1 cellular context compared by ENCODE assay signal in the genomic region with DNA sequence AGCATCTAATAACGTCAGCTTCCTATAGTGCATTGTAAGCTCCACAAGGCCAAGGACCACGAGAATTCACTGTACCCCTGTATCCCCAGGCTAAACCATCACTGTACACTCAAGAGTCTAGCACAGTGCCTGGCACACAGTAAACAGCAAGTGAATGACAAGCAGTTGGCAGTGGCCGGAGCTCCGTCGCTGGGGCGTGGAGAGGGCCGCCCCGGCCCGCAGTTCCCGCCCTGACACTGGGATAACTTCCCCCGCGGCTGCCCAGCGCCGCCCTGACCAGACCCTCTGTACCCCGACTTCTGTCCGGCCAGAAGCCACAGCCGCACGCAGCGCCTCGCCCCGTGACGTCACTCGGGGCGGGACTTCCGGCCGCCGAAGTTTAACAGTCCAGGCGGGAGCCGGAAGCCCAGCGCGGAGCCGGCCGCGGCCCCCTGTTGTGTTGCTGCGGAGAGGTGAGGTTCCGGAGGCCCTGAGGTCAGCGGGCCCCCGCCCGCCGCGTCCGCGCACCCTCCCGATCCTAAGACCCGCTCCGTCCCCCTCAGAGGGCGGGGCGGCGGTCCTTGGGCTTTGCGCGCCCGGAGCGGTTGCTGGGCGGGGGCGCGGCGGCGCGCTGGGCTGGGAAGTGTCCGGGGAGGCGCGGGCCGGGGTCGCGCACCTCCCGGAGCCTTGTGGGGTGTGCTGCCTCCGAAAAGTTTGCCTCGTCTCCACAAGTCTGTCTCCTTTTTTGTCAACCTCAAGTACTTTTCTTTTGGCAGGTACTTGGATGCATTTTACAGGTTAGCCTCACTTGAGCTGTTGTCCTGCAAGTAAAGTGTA.
TF ChIP-seq lines count a peak whose summit lies in the region.

A gene with protein sequence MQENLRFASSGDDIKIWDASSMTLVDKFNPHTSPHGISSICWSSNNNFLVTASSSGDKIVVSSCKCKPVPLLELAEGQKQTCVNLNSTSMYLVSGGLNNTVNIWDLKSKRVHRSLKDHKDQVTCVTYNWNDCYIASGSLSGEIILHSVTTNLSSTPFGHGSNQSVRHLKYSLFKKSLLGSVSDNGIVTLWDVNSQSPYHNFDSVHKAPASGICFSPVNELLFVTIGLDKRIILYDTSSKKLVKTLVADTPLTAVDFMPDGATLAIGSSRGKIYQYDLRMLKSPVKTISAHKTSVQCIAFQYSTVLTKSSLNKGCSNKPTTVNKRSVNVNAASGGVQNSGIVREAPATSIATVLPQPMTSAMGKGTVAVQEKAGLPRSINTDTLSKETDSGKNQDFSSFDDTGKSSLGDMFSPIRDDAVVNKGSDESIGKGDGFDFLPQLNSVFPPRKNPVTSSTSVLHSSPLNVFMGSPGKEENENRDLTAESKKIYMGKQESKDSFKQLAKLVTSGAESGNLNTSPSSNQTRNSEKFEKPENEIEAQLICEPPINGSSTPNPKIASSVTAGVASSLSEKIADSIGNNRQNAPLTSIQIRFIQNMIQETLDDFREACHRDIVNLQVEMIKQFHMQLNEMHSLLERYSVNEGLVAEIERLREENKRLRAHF (plus strand): TSS at position 409 of the 816 bp plus-strand sequence. CDS start 2,503 bp downstream, outside the sequence.

TF ChIP-seq in K562, 482 proteins besides CTCF, POLR2A, EP300 and RAD21 (continued from another document and continues in another):
- TF ChIP-seq, protein P1, sequence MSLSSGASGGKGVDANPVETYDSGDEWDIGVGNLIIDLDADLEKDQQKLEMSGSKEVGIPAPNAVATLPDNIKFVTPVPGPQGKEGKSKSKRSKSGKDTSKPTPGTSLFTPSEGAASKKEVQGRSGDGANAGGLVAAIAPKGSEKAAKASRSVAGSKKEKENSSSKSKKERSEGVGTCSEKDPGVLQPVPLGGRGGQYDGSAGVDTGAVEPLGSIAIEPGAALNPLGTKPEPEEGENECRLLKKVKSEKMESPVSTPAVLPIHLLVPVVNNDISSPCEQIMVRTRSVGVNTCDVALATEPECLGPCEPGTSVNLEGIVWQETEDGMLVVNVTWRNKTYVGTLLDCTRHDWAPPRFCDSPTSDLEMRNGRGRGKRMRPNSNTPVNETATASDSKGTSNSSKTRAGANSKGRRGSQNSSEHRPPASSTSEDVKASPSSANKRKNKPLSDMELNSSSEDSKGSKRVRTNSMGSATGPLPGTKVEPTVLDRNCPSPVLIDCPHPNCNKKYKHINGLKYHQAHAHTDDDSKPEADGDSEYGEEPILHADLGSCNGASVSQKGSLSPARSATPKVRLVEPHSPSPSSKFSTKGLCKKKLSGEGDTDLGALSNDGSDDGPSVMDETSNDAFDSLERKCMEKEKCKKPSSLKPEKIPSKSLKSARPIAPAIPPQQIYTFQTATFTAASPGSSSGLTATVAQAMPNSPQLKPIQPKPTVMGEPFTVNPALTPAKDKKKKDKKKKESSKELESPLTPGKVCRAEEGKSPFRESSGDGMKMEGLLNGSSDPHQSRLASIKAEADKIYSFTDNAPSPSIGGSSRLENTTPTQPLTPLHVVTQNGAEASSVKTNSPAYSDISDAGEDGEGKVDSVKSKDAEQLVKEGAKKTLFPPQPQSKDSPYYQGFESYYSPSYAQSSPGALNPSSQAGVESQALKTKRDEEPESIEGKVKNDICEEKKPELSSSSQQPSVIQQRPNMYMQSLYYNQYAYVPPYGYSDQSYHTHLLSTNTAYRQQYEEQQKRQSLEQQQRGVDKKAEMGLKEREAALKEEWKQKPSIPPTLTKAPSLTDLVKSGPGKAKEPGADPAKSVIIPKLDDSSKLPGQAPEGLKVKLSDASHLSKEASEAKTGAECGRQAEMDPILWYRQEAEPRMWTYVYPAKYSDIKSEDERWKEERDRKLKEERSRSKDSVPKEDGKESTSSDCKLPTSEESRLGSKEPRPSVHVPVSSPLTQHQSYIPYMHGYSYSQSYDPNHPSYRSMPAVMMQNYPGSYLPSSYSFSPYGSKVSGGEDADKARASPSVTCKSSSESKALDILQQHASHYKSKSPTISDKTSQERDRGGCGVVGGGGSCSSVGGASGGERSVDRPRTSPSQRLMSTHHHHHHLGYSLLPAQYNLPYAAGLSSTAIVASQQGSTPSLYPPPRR (CRISPR knock-in tag; IDR thresholded peaks at IDR 0.05; ENCODE audit: borderline replicate concordance): 0 out of 2 replicates have a peak, but pooled peaks have one; percentile 60
- no peak for TF ChIP-seq SREBF1 (IDR thresholded peaks at IDR 0.05; ENCODE audit: borderline replicate concordance, low read depth, low read length)
- no peak for TF ChIP-seq ZNF76 (CRISPR knock-in tag; IDR thresholded peaks at IDR 0.05; ENCODE audit: borderline replicate concordance)
- peak; percentile 39; the same call in 1 of the 2 replicates for TF ChIP-seq NR2C1 (IDR thresholded peaks at IDR 0.05)
- peak; percentile 50; the same call in 1 of the 2 replicates for TF ChIP-seq NR2C1 (tag; IDR thresholded peaks at IDR 0.05)
- peak; percentile 91 for TF ChIP-seq ZNF12 (CRISPR knock-in tag; IDR thresholded peaks at IDR 0.05)
- peak; percentile 75 for TF ChIP-seq FUS (optimal IDR thresholded peaks at IDR 0.05; ENCODE audit: low read depth, low read length)
- TF ChIP-seq RCOR1 (IDR thresholded peaks at IDR 0.05; ENCODE audit: borderline replicate concordance in 1 of 2, low read depth in 2 of 2, low read length in 2 of 2): peak in 1 of 2 experiments; percentile 79; a peak in 2 of 4 replicates
- no peak for TF ChIP-seq ZBTB17 (CRISPR knock-in tag; IDR thresholded peaks at IDR 0.05)
- peak; percentile 93 for TF ChIP-seq ADNP (tag; IDR thresholded peaks at IDR 0.05)
- TF ChIP-seq DDX20 (tag; IDR thresholded peaks at IDR 0.05; ENCODE audit: low read depth): no peak
- TF ChIP-seq, protein P2, sequence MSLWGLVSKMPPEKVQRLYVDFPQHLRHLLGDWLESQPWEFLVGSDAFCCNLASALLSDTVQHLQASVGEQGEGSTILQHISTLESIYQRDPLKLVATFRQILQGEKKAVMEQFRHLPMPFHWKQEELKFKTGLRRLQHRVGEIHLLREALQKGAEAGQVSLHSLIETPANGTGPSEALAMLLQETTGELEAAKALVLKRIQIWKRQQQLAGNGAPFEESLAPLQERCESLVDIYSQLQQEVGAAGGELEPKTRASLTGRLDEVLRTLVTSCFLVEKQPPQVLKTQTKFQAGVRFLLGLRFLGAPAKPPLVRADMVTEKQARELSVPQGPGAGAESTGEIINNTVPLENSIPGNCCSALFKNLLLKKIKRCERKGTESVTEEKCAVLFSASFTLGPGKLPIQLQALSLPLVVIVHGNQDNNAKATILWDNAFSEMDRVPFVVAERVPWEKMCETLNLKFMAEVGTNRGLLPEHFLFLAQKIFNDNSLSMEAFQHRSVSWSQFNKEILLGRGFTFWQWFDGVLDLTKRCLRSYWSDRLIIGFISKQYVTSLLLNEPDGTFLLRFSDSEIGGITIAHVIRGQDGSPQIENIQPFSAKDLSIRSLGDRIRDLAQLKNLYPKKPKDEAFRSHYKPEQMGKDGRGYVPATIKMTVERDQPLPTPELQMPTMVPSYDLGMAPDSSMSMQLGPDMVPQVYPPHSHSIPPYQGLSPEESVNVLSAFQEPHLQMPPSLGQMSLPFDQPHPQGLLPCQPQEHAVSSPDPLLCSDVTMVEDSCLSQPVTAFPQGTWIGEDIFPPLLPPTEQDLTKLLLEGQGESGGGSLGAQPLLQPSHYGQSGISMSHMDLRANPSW (CRISPR knock-in tag; IDR thresholded peaks at IDR 0.05): peak; percentile 71; the same call in 1 of the 2 replicates
- no peak for TF ChIP-seq ERF (CRISPR knock-in tag; IDR thresholded peaks at IDR 0.05)
- no peak for TF ChIP-seq PURB (CRISPR knock-in tag; IDR thresholded peaks at IDR 0.05; ENCODE audit: low read depth)
- peak; percentile 80 for TF ChIP-seq JUND (IDR thresholded peaks at IDR 0.05; ENCODE audit: borderline replicate concordance, low read depth, low read length)
- peak; percentile 77; the same call in 2 of the 3 replicates for TF ChIP-seq JUND (tag; IDR thresholded peaks at IDR 0.05; ENCODE audit: borderline replicate concordance, low read depth, low read length)
- TF ChIP-seq, protein P3, sequence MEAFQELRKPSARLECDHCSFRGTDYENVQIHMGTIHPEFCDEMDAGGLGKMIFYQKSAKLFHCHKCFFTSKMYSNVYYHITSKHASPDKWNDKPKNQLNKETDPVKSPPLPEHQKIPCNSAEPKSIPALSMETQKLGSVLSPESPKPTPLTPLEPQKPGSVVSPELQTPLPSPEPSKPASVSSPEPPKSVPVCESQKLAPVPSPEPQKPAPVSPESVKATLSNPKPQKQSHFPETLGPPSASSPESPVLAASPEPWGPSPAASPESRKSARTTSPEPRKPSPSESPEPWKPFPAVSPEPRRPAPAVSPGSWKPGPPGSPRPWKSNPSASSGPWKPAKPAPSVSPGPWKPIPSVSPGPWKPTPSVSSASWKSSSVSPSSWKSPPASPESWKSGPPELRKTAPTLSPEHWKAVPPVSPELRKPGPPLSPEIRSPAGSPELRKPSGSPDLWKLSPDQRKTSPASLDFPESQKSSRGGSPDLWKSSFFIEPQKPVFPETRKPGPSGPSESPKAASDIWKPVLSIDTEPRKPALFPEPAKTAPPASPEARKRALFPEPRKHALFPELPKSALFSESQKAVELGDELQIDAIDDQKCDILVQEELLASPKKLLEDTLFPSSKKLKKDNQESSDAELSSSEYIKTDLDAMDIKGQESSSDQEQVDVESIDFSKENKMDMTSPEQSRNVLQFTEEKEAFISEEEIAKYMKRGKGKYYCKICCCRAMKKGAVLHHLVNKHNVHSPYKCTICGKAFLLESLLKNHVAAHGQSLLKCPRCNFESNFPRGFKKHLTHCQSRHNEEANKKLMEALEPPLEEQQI (IDR thresholded peaks at IDR 0.05): peak; percentile 73; the same call in 1 of the 2 replicates
- peak; percentile 95 for TF ChIP-seq RBBP5 (IDR thresholded peaks at IDR 0.05; ENCODE audit: borderline replicate concordance, insufficient read depth, low read length, poor library complexity, severe bottlenecking)
- TF ChIP-seq, protein P4, sequence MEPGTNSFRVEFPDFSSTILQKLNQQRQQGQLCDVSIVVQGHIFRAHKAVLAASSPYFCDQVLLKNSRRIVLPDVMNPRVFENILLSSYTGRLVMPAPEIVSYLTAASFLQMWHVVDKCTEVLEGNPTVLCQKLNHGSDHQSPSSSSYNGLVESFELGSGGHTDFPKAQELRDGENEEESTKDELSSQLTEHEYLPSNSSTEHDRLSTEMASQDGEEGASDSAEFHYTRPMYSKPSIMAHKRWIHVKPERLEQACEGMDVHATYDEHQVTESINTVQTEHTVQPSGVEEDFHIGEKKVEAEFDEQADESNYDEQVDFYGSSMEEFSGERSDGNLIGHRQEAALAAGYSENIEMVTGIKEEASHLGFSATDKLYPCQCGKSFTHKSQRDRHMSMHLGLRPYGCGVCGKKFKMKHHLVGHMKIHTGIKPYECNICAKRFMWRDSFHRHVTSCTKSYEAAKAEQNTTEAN (CRISPR knock-in tag; IDR thresholded peaks at IDR 0.05): no peak
- 0 out of 2 replicates have a peak, but pooled peaks have one; percentile 14 for TF ChIP-seq NCOA1 (IDR thresholded peaks at IDR 0.05; ENCODE audit: low read depth)
- TF ChIP-seq, protein P5, sequence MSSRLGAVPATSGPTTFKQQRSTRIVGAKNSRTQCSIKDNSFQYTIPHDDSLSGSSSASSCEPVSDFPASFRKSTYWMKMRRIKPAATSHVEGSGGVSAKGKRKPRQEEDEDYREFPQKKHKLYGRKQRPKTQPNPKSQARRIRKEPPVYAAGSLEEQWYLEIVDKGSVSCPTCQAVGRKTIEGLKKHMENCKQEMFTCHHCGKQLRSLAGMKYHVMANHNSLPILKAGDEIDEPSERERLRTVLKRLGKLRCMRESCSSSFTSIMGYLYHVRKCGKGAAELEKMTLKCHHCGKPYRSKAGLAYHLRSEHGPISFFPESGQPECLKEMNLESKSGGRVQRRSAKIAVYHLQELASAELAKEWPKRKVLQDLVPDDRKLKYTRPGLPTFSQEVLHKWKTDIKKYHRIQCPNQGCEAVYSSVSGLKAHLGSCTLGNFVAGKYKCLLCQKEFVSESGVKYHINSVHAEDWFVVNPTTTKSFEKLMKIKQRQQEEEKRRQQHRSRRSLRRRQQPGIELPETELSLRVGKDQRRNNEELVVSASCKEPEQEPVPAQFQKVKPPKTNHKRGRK (tag; IDR thresholded peaks at IDR 0.05): no peak
- TF ChIP-seq, protein P6, sequence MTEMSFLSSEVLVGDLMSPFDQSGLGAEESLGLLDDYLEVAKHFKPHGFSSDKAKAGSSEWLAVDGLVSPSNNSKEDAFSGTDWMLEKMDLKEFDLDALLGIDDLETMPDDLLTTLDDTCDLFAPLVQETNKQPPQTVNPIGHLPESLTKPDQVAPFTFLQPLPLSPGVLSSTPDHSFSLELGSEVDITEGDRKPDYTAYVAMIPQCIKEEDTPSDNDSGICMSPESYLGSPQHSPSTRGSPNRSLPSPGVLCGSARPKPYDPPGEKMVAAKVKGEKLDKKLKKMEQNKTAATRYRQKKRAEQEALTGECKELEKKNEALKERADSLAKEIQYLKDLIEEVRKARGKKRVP (CRISPR knock-in tag; IDR thresholded peaks at IDR 0.05): no peak
- TF ChIP-seq NRF1 (conservative IDR thresholded peaks at IDR 0.05 in 1 of 2, IDR thresholded peaks at IDR 0.05 in 1 of 2): peak in 1 of 2 experiments; percentile 77
- peak; percentile 86; the same call in 1 of the 2 replicates for TF ChIP-seq HDAC2 (IDR thresholded peaks at IDR 0.05)
- TF ChIP-seq ZNF3 (CRISPR knock-in tag; IDR thresholded peaks at IDR 0.05): peak; percentile 98
- no peak for TF ChIP-seq MAFG (tag; conservative IDR thresholded peaks at IDR 0.05)
- TF ChIP-seq MEF2A (IDR thresholded peaks at IDR 0.05; ENCODE audit: control insufficient read depth, low read depth, low read length): no peak
- TF ChIP-seq, protein P7, sequence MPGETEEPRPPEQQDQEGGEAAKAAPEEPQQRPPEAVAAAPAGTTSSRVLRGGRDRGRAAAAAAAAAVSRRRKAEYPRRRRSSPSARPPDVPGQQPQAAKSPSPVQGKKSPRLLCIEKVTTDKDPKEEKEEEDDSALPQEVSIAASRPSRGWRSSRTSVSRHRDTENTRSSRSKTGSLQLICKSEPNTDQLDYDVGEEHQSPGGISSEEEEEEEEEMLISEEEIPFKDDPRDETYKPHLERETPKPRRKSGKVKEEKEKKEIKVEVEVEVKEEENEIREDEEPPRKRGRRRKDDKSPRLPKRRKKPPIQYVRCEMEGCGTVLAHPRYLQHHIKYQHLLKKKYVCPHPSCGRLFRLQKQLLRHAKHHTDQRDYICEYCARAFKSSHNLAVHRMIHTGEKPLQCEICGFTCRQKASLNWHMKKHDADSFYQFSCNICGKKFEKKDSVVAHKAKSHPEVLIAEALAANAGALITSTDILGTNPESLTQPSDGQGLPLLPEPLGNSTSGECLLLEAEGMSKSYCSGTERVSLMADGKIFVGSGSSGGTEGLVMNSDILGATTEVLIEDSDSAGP (CRISPR knock-in tag; IDR thresholded peaks at IDR 0.05): no peak
- no peak for TF ChIP-seq SMAD1 (IDR thresholded peaks at IDR 0.05; ENCODE audit: low read depth, low read length, partially characterized antibody)
- peak; percentile 13; the same call in 1 of the 2 replicates for TF ChIP-seq RFX5 (IDR thresholded peaks at IDR 0.05; ENCODE audit: low read depth, low read length)
- TF ChIP-seq EP400 (IDR thresholded peaks at IDR 0.05): peak; percentile 70
- no peak for TF ChIP-seq NCOA2 (IDR thresholded peaks at IDR 0.05; ENCODE audit: partially characterized antibody in 2 of 2)
- no peak for TF ChIP-seq ZNF785 (CRISPR knock-in tag; IDR thresholded peaks at IDR 0.05)
- no peak for TF ChIP-seq SMAD3 (CRISPR knock-in tag; conservative IDR thresholded peaks at IDR 0.05)
- TF ChIP-seq NFXL1 (CRISPR knock-in tag; IDR thresholded peaks at IDR 0.05): no peak
- no peak for TF ChIP-seq XRCC3 (IDR thresholded peaks at IDR 0.05)
- TF ChIP-seq SP1 (CRISPR knock-in tag; IDR thresholded peaks at IDR 0.05): peak; percentile 58; the same call in 1 of the 2 replicates
- no peak for TF ChIP-seq CBX5 (IDR thresholded peaks at IDR 0.05; ENCODE audit: borderline replicate concordance, low read depth)
- TF ChIP-seq NFIX (CRISPR knock-in tag; IDR thresholded peaks at IDR 0.05; ENCODE audit: low read depth): no peak
- TF ChIP-seq ZBED1 (IDR thresholded peaks at IDR 0.05): no peak
- TF ChIP-seq ZSCAN32 (CRISPR knock-in tag; IDR thresholded peaks at IDR 0.05): 0 out of 2 replicates have a peak, but pooled peaks have one; percentile 14
- peak; percentile 26; the same call in 1 of the 2 replicates for TF ChIP-seq MYBL2 (IDR thresholded peaks at IDR 0.05; ENCODE audit: low read depth)
- no peak for TF ChIP-seq MYBL2 (CRISPR knock-in tag; IDR thresholded peaks at IDR 0.05; ENCODE audit: borderline replicate concordance)
